4 cellular contexts compared by ENCODE assay signal in the genomic region with DNA sequence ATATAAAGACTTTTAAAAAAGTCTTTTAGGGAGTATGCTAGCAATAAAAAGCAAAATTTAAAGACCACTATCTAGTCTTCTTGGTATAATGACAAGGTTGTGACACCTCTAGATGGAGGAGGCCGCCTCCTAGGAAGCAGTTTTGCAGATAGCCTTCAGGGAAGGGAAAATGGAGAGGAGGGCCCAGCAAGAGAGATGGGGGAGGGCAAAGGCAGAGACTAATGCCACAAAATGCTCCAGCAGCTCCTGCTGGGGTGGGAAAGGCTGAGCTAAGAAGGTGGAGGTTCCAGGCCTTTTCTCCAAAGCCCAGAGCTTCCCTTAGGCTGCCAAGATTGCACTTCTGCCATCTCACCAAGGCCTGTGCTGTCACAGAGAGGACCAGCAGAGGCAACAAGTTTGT.
"Had no signal": no experiment of that assay in that cellular context is flagged by ENCODE, and none has a peak within 500 bp of the region (broad histone marks: within the 10 kb centered on the region; RNA-seq: fewer than 3 reads in every experiment).

No MANE protein-coding gene starts in this region.

- H3K4me1 Mint-ChIP-seq: H9 had no signal

- H3K4me3 ChIP-seq: GM23248 had no signal

- H3K9ac ChIP-seq: GM23248 had no signal

- DNase-seq: GM23248, H9, HCEC 1CT, IMR-90 had no signal

- H3K27ac ChIP-seq: GM23248 had no signal

- H2AFZ ChIP-seq: GM23248 had no signal

- H3K27ac Mint-ChIP-seq: H9 had no signal

- H3K9me3 Mint-ChIP-seq: H9 had no signal

- H3K4me3 Mint-ChIP-seq: H9 had no signal
